23 cellular contexts compared by ENCODE assay signal in genomic region chrX:87167841-87168240, GRCh38.
"Had no signal": no experiment of that assay in that cellular context is flagged by ENCODE, and none has a peak within 500 bp of the region (broad histone marks: within the 10 kb centered on the region; RNA-seq: fewer than 3 reads in every experiment).

No MANE protein-coding gene starts in this region.

- H3K4me1 Mint-ChIP-seq: T-cell had no signal

- H3K27ac Mint-ChIP-seq: T-cell had no signal

- H3K36me3 Mint-ChIP-seq: T-cell had no signal

- H3K36me3 ChIP-seq: MG63, SJCRH30 had no signal

- DNase-seq: KBM-7, MG63, NCI-H1092, NCI-H1105 treated with DMSO at 0.1 percent for 48 hours, NCI-H1417 treated with DMSO at 0.1 percent for 48 hours, NCI-H146, NCI-H1694 treated with DMSO at 0.1 percent for 48 hours, NCI-H1930, NCI-H2081, NCI-H2107, NCI-H2227 treated with DMSO at 0.1 percent for 48 hours, NCI-H510A, NCI-H524 treated with DMSO at 0.1 percent for 48 hours, NCI-H69, NCI-H774, PC-3, SHP77 treated with DMSO at 0.1 percent for 48 hours, SJCRH30, SW 1271, T-cell had no signal

- H3K4me3 ChIP-seq: MG63, SJCRH30, SK-N-MC had no signal

- H3K27me3 ChIP-seq: MG63, SJCRH30 had no signal

- H3K9me3 ChIP-seq: MG63, SJCRH30 had no signal

- H3K4me3 Mint-ChIP-seq: T-cell had no signal

- H3K4me1 ChIP-seq: SJCRH30 had no signal

- ATAC-seq: Panc1, PC-3, T-cell had no signal

- H3K27ac ChIP-seq: RWPE1, SJCRH30, SK-N-MC had no signal
